ENCODE assay signal across 26 cellular contexts in genomic region chr10:103877861-103878260, GRCh38.
"Had no signal": no experiment of that assay in that cellular context is flagged by ENCODE, and none has a peak within 500 bp of the region (broad histone marks: within the 10 kb centered on the region; RNA-seq: fewer than 3 reads in every experiment).

No MANE protein-coding gene starts in this region.

- H3K9me3 Mint-ChIP-seq: activated CD4-positive, alpha-beta memory T cell treated with anti-CD3 and anti-CD28 coated beads for 36 hours; activated CD4-positive, alpha-beta T cell treated with anti-CD3 and anti-CD28 coated beads, Interleukin-2, amount 10 ng/mL, durations not matched to agents 24 days and 14 days; activated T-cell treated with anti-CD3 and anti-CD28 coated beads, Interleukin-2, amount 50 U/mL, for 72 hours; brain; mesothelial cell of epicardium; naive B cell; nephron progenitor cell; stimulated activated memory B cell treated with anti-CD40 and anti-IgM and Interleukin-4, amounts not matched to agents 10 μg/mL and 1 μg/mL and 100 μg/mL, for 72 hours had no signal

- H3K27me3 Mint-ChIP-seq: activated CD4-positive, alpha-beta memory T cell treated with anti-CD3 and anti-CD28 coated beads for 36 hours; activated CD4-positive, alpha-beta T cell treated with anti-CD3 and anti-CD28 coated beads, Interleukin-2, amount 10 ng/mL, durations not matched to agents 24 days and 14 days; activated naive CD8-positive, alpha-beta T cell; brain; naive B cell; stimulated activated memory B cell treated with anti-CD40 and anti-IgM and Interleukin-4, amounts not matched to agents 10 μg/mL and 1 μg/mL and 100 μg/mL, for 72 hours had no signal

- H3K4me1 ChIP-seq: ascending aorta, prostate gland, sigmoid colon had no signal

- H3K4me3 Mint-ChIP-seq: activated CD4-positive, alpha-beta memory T cell treated with anti-CD3 and anti-CD28 coated beads for 36 hours; activated CD4-positive, alpha-beta T cell treated with anti-CD3 and anti-CD28 coated beads, Interleukin-2, amount 10 ng/mL, durations not matched to agents 24 days and 14 days; activated naive CD8-positive, alpha-beta T cell; activated T-cell treated with anti-CD3 and anti-CD28 coated beads, Interleukin-2, amount 50 U/mL, for 72 hours; brain; mesothelial cell of epicardium; naive B cell; nephron progenitor cell; stimulated activated memory B cell treated with anti-CD40 and anti-IgM and Interleukin-4, amounts not matched to agents 10 μg/mL and 1 μg/mL and 100 μg/mL, for 72 hours had no signal

- H3K9me3 ChIP-seq: ascending aorta, neutrophil, prostate gland, sigmoid colon, thoracic aorta, upper lobe of left lung, vagina had no signal

- H3K27ac ChIP-seq: ascending aorta, cardiac muscle cell, neutrophil, prostate gland, sigmoid colon, thoracic aorta, upper lobe of left lung, vagina had no signal

- H3K4me1 Mint-ChIP-seq: activated CD4-positive, alpha-beta T cell treated with anti-CD3 and anti-CD28 coated beads, Interleukin-2, amount 10 ng/mL, durations not matched to agents 24 days and 14 days; stimulated activated memory B cell treated with anti-CD40 and anti-IgM and Interleukin-4, amounts not matched to agents 10 μg/mL and 1 μg/mL and 100 μg/mL, for 72 hours had no signal

- ATAC-seq: activated T-cell treated with anti-CD3 and anti-CD28 coated beads, Interleukin-2, amount 50 U/mL, for 72 hours; esophagus mucosa; left ventricle myocardium superior; stimulated activated memory B cell treated with anti-CD40 and anti-IgM and Interleukin-4, amounts not matched to agents 10 μg/mL and 1 μg/mL and 100 μg/mL, for 72 hours had no signal

- DNase-seq: activated CD4-positive, alpha-beta memory T cell treated with anti-CD3 and anti-CD28 coated beads for 36 hours; activated CD4-positive, alpha-beta T cell treated with anti-CD3 and anti-CD28 coated beads, Interleukin-2, amount 10 ng/mL, durations not matched to agents 24 days and 14 days; activated CD4-positive, CD25-positive, alpha-beta regulatory T cell treated with anti-CD3 and anti-CD28 coated beads, Interleukin-2, amount 50 U/mL, for 72 hours; activated naive CD4-positive, alpha-beta T cell treated with Interleukin-2 at 50 U/mL for 16 hours; activated T-cell treated with anti-CD3 and anti-CD28 coated beads, Interleukin-2, amount 50 U/mL, for 72 hours; foreskin melanocyte; left ventricle myocardium superior; naive B cell; nephron progenitor cell; retina; sigmoid colon; small intestine; stimulated activated CD4-positive, alpha-beta T cell treated with anti-CD3 and anti-CD28 coated beads, Interleukin-4, amount 100 ng/mL, for 24 hours; T-helper 2 cell; upper lobe of left lung had no signal

- H3K36me3 ChIP-seq: cardiac muscle cell, prostate gland had no signal

- H3K27ac Mint-ChIP-seq: activated CD4-positive, alpha-beta memory T cell treated with anti-CD3 and anti-CD28 coated beads for 36 hours; activated CD4-positive, alpha-beta T cell treated with anti-CD3 and anti-CD28 coated beads, Interleukin-2, amount 10 ng/mL, durations not matched to agents 24 days and 14 days; activated naive CD8-positive, alpha-beta T cell; activated T-cell treated with anti-CD3 and anti-CD28 coated beads, Interleukin-2, amount 50 U/mL, for 72 hours; brain; mesothelial cell of epicardium; nephron progenitor cell; stimulated activated memory B cell treated with anti-CD40 and anti-IgM and Interleukin-4, amounts not matched to agents 10 μg/mL and 1 μg/mL and 100 μg/mL, for 72 hours had no signal

- H3K27me3 ChIP-seq: ascending aorta, cardiac muscle cell, neutrophil, sigmoid colon, upper lobe of left lung, vagina had no signal

- H3K4me3 ChIP-seq: ascending aorta, cardiac muscle cell, prostate gland, sigmoid colon, thoracic aorta, upper lobe of left lung, vagina had no signal
